Comparison of ENCODE assay signal across 10 cellular contexts in genomic region chr1:46533179-46533864, GRCh38. TPM values are rescaled to one million over a fixed set of nuclear protein-coding genes. Genes with fewer than 3 reads are reported as not detected.
DNase-seq lines count a peak whose midpoint lies in the region; ATAC-seq, FAIRE-seq and TF ChIP-seq lines count a peak whose summit lies in the region.
"Had no signal": no experiment of that assay in that cellular context is flagged by ENCODE, and none has a peak within 500 bp of the region (broad histone marks: within the 10 kb centered on the region; RNA-seq: fewer than 3 reads in every experiment).

No MANE protein-coding gene starts in this region.

- POLR2A ChIA-PET in HepG2 (lab: Yijun Ruan, JAX), result no interaction called here

- DNase-seq in Right ventricle myocardium inferior (ENCODE audit: missing footprints), result peak; percentile 66
- no peak for DNase-seq in cardiac septum (ENCODE audit: low spot score)
- DNase-seq in activated CD4-positive, alpha-beta T cell treated with anti-CD3 and anti-CD28 coated beads for 4 hours, result peak; percentile 47 to 55
- peak; percentile 30 for DNase-seq in choroid plexus epithelial cell (ENCODE audit: low read depth)
- DNase-seq in HepG2 (ENCODE audit: low spot score), result no peak
- DNase-seq in stimulated activated CD8-positive, alpha-beta memory T cell treated with anti-CD3 and anti-CD28 coated beads, Interleukin-4, amount 100 ng/mL, for 48 hours, result peak; percentile 58

- H3K27ac ChIP-seq in HepG2 (ENCODE audit: extremely low read length, insufficient read depth, low read length), result no peak overlapping the region

- H3K4me2 ChIP-seq in HepG2 (ENCODE audit: low read depth, low read length), result peak overlapping the region; percentile 55

- TF ChIP-seq EP300 in HepG2 (IDR thresholded peaks at IDR 0.05; ENCODE audit: low read depth in 2 of 2, low read length in 2 of 2) (no peak), HepG2 (CRISPR knock-in tag; IDR thresholded peaks at IDR 0.05; ENCODE audit: borderline replicate concordance) (no peak)

- WGBS in HepG2 (ENCODE audit: low lambda C conversion rate), result 66% methylated on average over 3 of the region's 71 CpGs

- intact Hi-C loops in Right ventricle myocardium inferior (cut with DNase I), result no loop called here
- intact Hi-C loops in cardiac septum (cut with DNase I), result loop anchor here (2.0 to 5.0 kb wide), 2 partner anchors 134 to 189 kb away; partner anchors contain the start of gene ATPAF1
- intact Hi-C loops in HepG2 (cut with micrococcal nuclease; ENCODE audit: unreplicated experiment), result loop anchor here (2.0 kb wide), 1 partner anchor 41 kb away; no protein-coding TSS in a partner anchor

- no peak for FAIRE-seq in HepG2 (lab: Jason Lieb, UNC)
- FAIRE-seq: G401.6 had no signal

- no peak overlapping the region for H3K9ac ChIP-seq in HepG2 (ENCODE audit: insufficient read depth, low read depth, low read length)

- ATAC-seq in Right ventricle myocardium inferior (peak; percentile 64), HepG2 (no peak; the same call in 2 of the 3 replicates), GM19395 (IDR thresholded peaks at IDR 0.05; ENCODE audit: unreplicated experiment) (no peak), GM21576 (IDR thresholded peaks at IDR 0.05; ENCODE audit: unreplicated experiment) (no peak)

- no peak for TF ChIP-seq POLR2A in HepG2 (IDR thresholded peaks at IDR 0.05; ENCODE audit: insufficient read depth in 1 of 2, low read depth in 2 of 2, low read length in 2 of 2)

- in situ Hi-C loops in HepG2 (cut with HindIII; ENCODE audit: extremely low pct_ligation_motif_present, low pct_unique_long_range_greater_than_20kb), result no loop called here

- peaks cover 8 to 54% of the 10 kb centered on the region in 2 experiments for H3K27me3 ChIP-seq in HepG2 (ENCODE audit: control insufficient read depth in 1 of 2, insufficient read depth in 2 of 2, low read length in 2 of 2)

- H3K79me2 ChIP-seq in HepG2 (ENCODE audit: insufficient read depth, low read length), result no peaks in the 10 kb centered on the region

- no peaks in the 10 kb centered on the region for H3K4me1 ChIP-seq in HepG2 (ENCODE audit: insufficient read depth, low read length)

- H2AFZ ChIP-seq in HepG2 (ENCODE audit: low read length), result no peak overlapping the region

- TF ChIP-seq CTCF in choroid plexus epithelial cell (conservative IDR thresholded peaks at IDR 0.05; ENCODE audit: low read depth, low read length) (no peak), HepG2 (CRISPR knock-in tag; IDR thresholded peaks at IDR 0.05) (no peak)

- H3K36me3 ChIP-seq in HepG2 (replicated peaks in 1 of 2; ENCODE audit: control insufficient read depth in 1 of 2, insufficient read depth in 2 of 2, low read length in 2 of 2), result no peaks in the 10 kb centered on the region

- no peaks in the 10 kb centered on the region for H4K20me1 ChIP-seq in HepG2 (ENCODE audit: insufficient read depth, low read length)

- H3K4me3 ChIP-seq in choroid plexus epithelial cell (ENCODE audit: low read depth, low read length) (peak overlapping the region; percentile 34), HepG2 (replicated peaks in 1 of 3; ENCODE audit: insufficient read depth in 1 of 3, low read depth in 2 of 3, low read length in 3 of 3) (peak overlapping the region in 1 of 3 experiments; percentile 43; a peak in 2 of 6 replicates)

- CTCF ChIA-PET in HepG2 (lab: Yijun Ruan, JAX; ENCODE audit: low intra/inter-chr PET ratio, low total read pairs), result interaction anchor here (2.4 kb wide), 1 partner anchor 56 kb away, joined by 11 read pairs; no protein-coding TSS in a partner anchor

- BruUV-seq in HepG2 (replicated peaks; lab: Mats Ljungman, UMichigan), result no TSS peak

- TF ChIP-seq RAD21 in HepG2 (CRISPR knock-in tag; IDR thresholded peaks at IDR 0.05), result no peak

- H3K9me3 ChIP-seq in HepG2 (ENCODE audit: low read length), result no peaks in the 10 kb centered on the region

TF ChIP-seq in HepG2, 621 proteins besides CTCF, POLR2A, EP300 and RAD21 (continues in another document):
- no peak for TF ChIP-seq ZNF451 (CRISPR knock-in tag; IDR thresholded peaks at IDR 0.05)
- TF ChIP-seq ZNF589 (CRISPR knock-in tag; conservative IDR thresholded peaks at IDR 0.05), result no peak
- TF ChIP-seq RFXANK (CRISPR knock-in tag; IDR thresholded peaks at IDR 0.05), result no peak
- peak; percentile 84 for TF ChIP-seq ZNF672 (CRISPR knock-in tag; IDR thresholded peaks at IDR 0.05)
- TF ChIP-seq ZBTB38 (CRISPR knock-in tag; IDR thresholded peaks at IDR 0.05), result no peak
- TF ChIP-seq ZNF777 (CRISPR knock-in tag; IDR thresholded peaks at IDR 0.05), result peak; percentile 67; the same call in 1 of the 2 replicates
- peak; percentile 31; the same call in 1 of the 2 replicates for TF ChIP-seq UBTF (CRISPR knock-in tag; IDR thresholded peaks at IDR 0.05)

RNA-seq across cellular contexts. Expression of gene KNCN, which starts 18.1 kb away (rescaled TPM):
- total RNA-seq in Right ventricle myocardium inferior (not detected), cardiac septum (not detected), HepG2 (2016; rRNA removed; fragmentation: Illumina TruSeq; extraction: Trizol) (not detected in 2 replicates)
- not detected in 2 replicates for total RNA-seq in HepG2 (2016; cell fraction: cytosol; rRNA removed; fragmentation: Illumina TruSeq; extraction: Trizol; ENCODE audit: low read depth)
- not detected in 2 replicates for total RNA-seq in HepG2 (2016; cell fraction: insoluble cytoplasmic fraction; rRNA removed; fragmentation: Illumina TruSeq; extraction: Trizol)
- not detected in 2 replicates for total RNA-seq in HepG2 (2016; cell fraction: membrane; rRNA removed; fragmentation: Illumina TruSeq; extraction: Trizol)
- not detected in 2 replicates for total RNA-seq in HepG2 (2016; cell fraction: nucleus; rRNA removed; fragmentation: Illumina TruSeq; extraction: Trizol)
- polyA plus RNA-seq in HepG2 (2011; rRNA removed), result not detected in 2 replicates
- not detected in 2 replicates for polyA plus RNA-seq in HepG2 (2011; cell fraction: cytosol; rRNA removed)
- not detected in 2 replicates for polyA plus RNA-seq in HepG2 (2011; cell fraction: nucleus; rRNA removed)
- polyA plus RNA-seq in HepG2 (2012), result not detected in 2 replicates
- polyA plus RNA-seq in HepG2 (2016; cell fraction: cytosol; fragmentation: Illumina TruSeq; extraction: Trizol; ENCODE audit: low read depth), result not detected in 2 replicates
- not detected in 2 replicates for polyA plus RNA-seq in HepG2 (2016; cell fraction: insoluble cytoplasmic fraction; fragmentation: Illumina TruSeq; extraction: Trizol; ENCODE audit: low read depth)
- polyA plus RNA-seq in HepG2 (2016; cell fraction: membrane; fragmentation: Illumina TruSeq; extraction: Trizol; ENCODE audit: low read depth), result not detected in 2 replicates
- polyA plus RNA-seq in HepG2 (2016; cell fraction: nucleus; fragmentation: Illumina TruSeq; extraction: Trizol; ENCODE audit: insufficient read depth, low read depth), result not detected in 2 replicates
- not detected in 2 replicates for polyA minus RNA-seq in HepG2 (2011; rRNA and poly(A)+ RNA removed; ENCODE audit: low replicate concordance)
- polyA minus RNA-seq in HepG2 (2011; cell fraction: cytosol; rRNA and poly(A)+ RNA removed), result not detected in 2 replicates
- not detected in 2 replicates for polyA minus RNA-seq in HepG2 (2011; cell fraction: nucleus; rRNA and poly(A)+ RNA removed)
- polyA plus RNA-seq: adipose tissue had no signal

RNA-seq across cellular contexts. Expression of gene DMBX1, which starts 43.7 kb away (rescaled TPM):
- not detected for total RNA-seq in Right ventricle myocardium inferior
- total RNA-seq in cardiac septum, result not detected
- not detected in 2 replicates for total RNA-seq in HepG2 (2016; rRNA removed; fragmentation: Illumina TruSeq; extraction: Trizol)
- total RNA-seq in HepG2 (2016; cell fraction: cytosol; rRNA removed; fragmentation: Illumina TruSeq; extraction: Trizol; ENCODE audit: low read depth), result not detected in 2 replicates
- not detected in 2 replicates for total RNA-seq in HepG2 (2016; cell fraction: insoluble cytoplasmic fraction; rRNA removed; fragmentation: Illumina TruSeq; extraction: Trizol)
- total RNA-seq in HepG2 (2016; cell fraction: membrane; rRNA removed; fragmentation: Illumina TruSeq; extraction: Trizol), result not detected in 2 replicates
- total RNA-seq in HepG2 (2016; cell fraction: nucleus; rRNA removed; fragmentation: Illumina TruSeq; extraction: Trizol), result not detected in 2 replicates
- not detected in 2 replicates for polyA plus RNA-seq in HepG2 (2011; rRNA removed)
- not detected in 2 replicates for polyA plus RNA-seq in HepG2 (2011; cell fraction: cytosol; rRNA removed)
- polyA plus RNA-seq in HepG2 (2011; cell fraction: nucleus; rRNA removed), result not detected in 2 replicates
- not detected in 2 replicates for polyA plus RNA-seq in HepG2 (2012)
- not detected in 2 replicates for polyA plus RNA-seq in HepG2 (2016; cell fraction: cytosol; fragmentation: Illumina TruSeq; extraction: Trizol; ENCODE audit: low read depth)
- not detected in 2 replicates for polyA plus RNA-seq in HepG2 (2016; cell fraction: insoluble cytoplasmic fraction; fragmentation: Illumina TruSeq; extraction: Trizol; ENCODE audit: low read depth)
- not detected in 2 replicates for polyA plus RNA-seq in HepG2 (2016; cell fraction: membrane; fragmentation: Illumina TruSeq; extraction: Trizol; ENCODE audit: low read depth)
- polyA plus RNA-seq in HepG2 (2016; cell fraction: nucleus; fragmentation: Illumina TruSeq; extraction: Trizol; ENCODE audit: insufficient read depth, low read depth), result not detected in 2 replicates
- polyA minus RNA-seq in HepG2 (2011; rRNA and poly(A)+ RNA removed; ENCODE audit: low replicate concordance), result 1.9 TPM in 1 of 2 replicates, not detected in the other
- not detected in 2 replicates for polyA minus RNA-seq in HepG2 (2011; cell fraction: cytosol; rRNA and poly(A)+ RNA removed)
- not detected in 2 replicates for polyA minus RNA-seq in HepG2 (2011; cell fraction: nucleus; rRNA and poly(A)+ RNA removed)

Comparison
In these comparisons a context has a peak if more than half of its experiments do, and no peak if none do; other contexts are left out.
1. DNase-seq: peak in Right ventricle myocardium inferior (single experiment), activated CD4-positive, alpha-beta T cell treated with anti-CD3 and anti-CD28 coated beads for 4 hours (2 of 2), choroid plexus epithelial cell (single experiment) and stimulated activated CD8-positive, alpha-beta memory T cell treated with anti-CD3 and anti-CD28 coated beads, Interleukin-4, amount 100 ng/mL, for 48 hours (single experiment); none in cardiac septum (single experiment) and HepG2 (single experiment).